ENCODE assay signal across 21 cellular contexts in the genomic region with DNA sequence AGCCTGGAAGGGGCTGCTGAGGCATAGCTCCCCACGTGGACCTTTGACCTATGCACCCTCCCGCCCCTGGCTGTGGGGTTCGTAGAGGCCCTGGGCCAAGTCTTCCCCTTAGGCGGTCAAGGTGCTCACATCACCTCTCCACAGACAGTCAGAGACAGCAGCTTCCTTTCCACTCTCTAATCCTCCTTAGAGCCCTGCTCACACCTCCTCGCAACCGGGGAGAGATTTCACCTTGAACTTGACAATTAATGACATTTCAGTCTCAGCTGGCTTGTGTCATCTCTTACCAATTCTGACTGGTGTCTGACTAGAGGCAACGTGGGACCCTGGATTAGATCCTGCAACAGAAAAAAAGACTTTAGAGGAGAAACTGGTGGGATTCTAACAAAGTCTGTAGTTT.
DNase-seq lines count a peak whose midpoint lies in the region; ATAC-seq and TF ChIP-seq lines count a peak whose summit lies in the region.
"Had no signal": no experiment of that assay in that cellular context is flagged by ENCODE, and none has a peak within 500 bp of the region (broad histone marks: within the 10 kb centered on the region; RNA-seq: fewer than 3 reads in every experiment).

No MANE protein-coding gene starts in this region.

- H3K27me3 Mint-ChIP-seq in activated naive CD4-positive, alpha-beta T cell treated with anti-CD3 and anti-CD28 coated beads, Interleukin-2, amount 50 U/mL, for 24 hours: no peaks in the 10 kb centered on the region
- no peaks in the 10 kb centered on the region for H3K27me3 Mint-ChIP-seq in activated naive CD8-positive, alpha-beta T cell treated with anti-CD3 and anti-CD28 coated beads, Interleukin-2, amount 50 U/mL, for 24 hours

- no peak overlapping the region for H3K4ac ChIP-seq in neuronal stem cell (ENCODE audit: low read length)

- H3K36me3 ChIP-seq in RWPE2 (ENCODE audit: low read depth): no peaks in the 10 kb centered on the region
- no peaks in the 10 kb centered on the region for H3K36me3 ChIP-seq in neuronal stem cell (replicated peaks in 1 of 2; ENCODE audit: control insufficient read depth in 2 of 2, insufficient read depth in 2 of 2, low read length in 2 of 2)
- no peaks in the 10 kb centered on the region for H3K36me3 ChIP-seq in H7 (replicated peaks; ENCODE audit: control insufficient read depth, insufficient read depth, low read length)

- H2AK5ac ChIP-seq in neuronal stem cell (ENCODE audit: low read depth, low read length): no peak overlapping the region

- peak overlapping the region; percentile 46 for H3K27ac Mint-ChIP-seq in activated naive CD4-positive, alpha-beta T cell treated with anti-CD3 and anti-CD28 coated beads, Interleukin-2, amount 50 U/mL, for 24 hours
- peak overlapping the region in 1 of 2 donors; percentile 71 for H3K27ac Mint-ChIP-seq in activated naive CD4-positive, alpha-beta T cell treated with anti-CD3 and anti-CD28 coated beads, Interleukin-2, amount 50 U/mL, for 72 hours
- peak overlapping the region; percentile 49 for H3K27ac Mint-ChIP-seq in activated naive CD8-positive, alpha-beta T cell treated with anti-CD3 and anti-CD28 coated beads, Interleukin-2, amount 50 U/mL, for 24 hours
- H3K27ac Mint-ChIP-seq: CD4-positive, CD25-positive, alpha-beta regulatory T cell; stimulated activated memory B cell treated with anti-CD40 and anti-IgM and Interleukin-4, amounts not matched to agents 10 μg/mL and 1 μg/mL and 100 μg/mL, for 72 hours had no signal

- H3K9me3 Mint-ChIP-seq in activated naive CD4-positive, alpha-beta T cell treated with anti-CD3 and anti-CD28 coated beads, Interleukin-2, amount 50 U/mL, for 24 hours: no peaks in the 10 kb centered on the region
- H3K9me3 Mint-ChIP-seq in activated naive CD4-positive, alpha-beta T cell treated with anti-CD3 and anti-CD28 coated beads, Interleukin-2, amount 50 U/mL, for 72 hours: peaks cover 0 to under 1% of the 10 kb centered on the region in 2 donors
- H3K9me3 Mint-ChIP-seq in activated naive CD8-positive, alpha-beta T cell treated with anti-CD3 and anti-CD28 coated beads, Interleukin-2, amount 50 U/mL, for 24 hours: peaks cover 4% of the 10 kb centered on the region

- peak overlapping the region; percentile 92 for H2BK120ac ChIP-seq in neuronal stem cell (ENCODE audit: low read depth, low read length)

- no peaks in the 10 kb centered on the region for H3K4me1 ChIP-seq in RWPE2 (ENCODE audit: insufficient read depth, poor library complexity, severe bottlenecking)
- H3K4me1 ChIP-seq in neuronal stem cell (ENCODE audit: control insufficient read depth in 2 of 2, insufficient read depth in 1 of 2, low read depth in 1 of 2, low read length in 2 of 2): peaks cover 14 to 15% of the 10 kb centered on the region in 2 donors

- DNase-seq in activated naive CD4-positive, alpha-beta T cell treated with anti-CD3 and anti-CD28 coated beads, Interleukin-2, amount 50 U/mL, for 72 hours (ENCODE audit: low spot score in 2 of 2): no peak
- DNase-seq in RWPE2 (ENCODE audit: low spot score): no peak
- no peak for DNase-seq in activated naive CD8-positive, alpha-beta T cell treated with anti-CD3 and anti-CD28 coated beads, Interleukin-2, amount 50 U/mL, for 24 hours
- DNase-seq in neuronal stem cell (ENCODE audit: low spot score): no peak
- DNase-seq in H7: no peak
- no peak for DNase-seq in NCI-H526 (lab: John Stamatoyannopoulos, UW)
- DNase-seq: activated CD4-positive, alpha-beta T cell treated with anti-CD3 and anti-CD28 coated beads for 4 hours; CD4-positive, CD25-positive, alpha-beta regulatory T cell; cerebellar nuclear complex; DMS53; hippocampal formation; KBM-7; left ventricle myocardium superior; NCI-H146; NCI-H2171 treated with DMSO at 0.1 percent for 48 hours had no signal

- peak overlapping the region; percentile 34 for H3K9ac ChIP-seq in neuronal stem cell (ENCODE audit: low read depth, low read length, poor library complexity)

- H2BK5ac ChIP-seq in neuronal stem cell (ENCODE audit: low read length): no peak overlapping the region

- peak overlapping the region; percentile 55 for H3K4me3 Mint-ChIP-seq in activated naive CD4-positive, alpha-beta T cell treated with anti-CD3 and anti-CD28 coated beads, Interleukin-2, amount 50 U/mL, for 24 hours
- H3K4me3 Mint-ChIP-seq in activated naive CD8-positive, alpha-beta T cell treated with anti-CD3 and anti-CD28 coated beads, Interleukin-2, amount 50 U/mL, for 24 hours: no peak overlapping the region
- H3K4me3 Mint-ChIP-seq: stimulated activated memory B cell treated with anti-CD40 and anti-IgM and Interleukin-4, amounts not matched to agents 10 μg/mL and 1 μg/mL and 100 μg/mL, for 72 hours had no signal

- H3K27me3 ChIP-seq in RWPE2 (ENCODE audit: insufficient read depth, poor library complexity, severe bottlenecking) (peaks cover 14% of the 10 kb centered on the region), neuronal stem cell (ENCODE audit: control insufficient read depth in 3 of 3, insufficient read depth in 3 of 3, low read depth in 1 of 3, low read length in 3 of 3) (no peaks in the 10 kb centered on the region), H7 (ENCODE audit: control insufficient read depth, insufficient read depth, low read length) (no peaks in the 10 kb centered on the region)

- no peak overlapping the region for H3K4me2 ChIP-seq in neuronal stem cell (ENCODE audit: insufficient read depth, low read length, poor library complexity, severe bottlenecking)

- no peaks in the 10 kb centered on the region for H3K9me3 ChIP-seq in RWPE2 (ENCODE audit: severe bottlenecking)
- peaks cover 2% of the 10 kb centered on the region in 2 donors for H3K9me3 ChIP-seq in neuronal stem cell (replicated peaks in 1 of 2; ENCODE audit: control insufficient read depth in 2 of 2, insufficient read depth in 1 of 2, low read depth in 1 of 2, low read length in 2 of 2)
- H3K9me3 ChIP-seq: mucosa of descending colon had no signal

- H3K14ac ChIP-seq in neuronal stem cell (ENCODE audit: low read length): no peak overlapping the region

- H2BK12ac ChIP-seq in neuronal stem cell (ENCODE audit: low read length): peak overlapping the region; percentile 60

- TF ChIP-seq CTCF in RWPE2 (IDR thresholded peaks at IDR 0.05; ENCODE audit: poor library complexity, severe bottlenecking): no peak

- no peak overlapping the region for H3K4me3 ChIP-seq in RWPE2 (ENCODE audit: severe bottlenecking)
- no peak overlapping the region for H3K4me3 ChIP-seq in neuronal stem cell (ENCODE audit: low read length in 2 of 2)
- H3K4me3 ChIP-seq in H7 (ENCODE audit: insufficient read depth, low read depth, low read length): no peak overlapping the region
- H3K4me3 ChIP-seq: mucosa of descending colon, skin epidermis had no signal

- no peak overlapping the region for H4K91ac ChIP-seq in neuronal stem cell (ENCODE audit: low read depth, low read length, poor library complexity)

- H3K18ac ChIP-seq in neuronal stem cell (ENCODE audit: low read length): peak overlapping the region; percentile 60

- no peaks in the 10 kb centered on the region for H3K79me1 ChIP-seq in neuronal stem cell (ENCODE audit: low read depth, low read length)

- no CpG with 5 or more reads among the region's 7 CpGs for WGBS in neuronal stem cell (ENCODE audit: extremely low coverage in 2 of 2, insufficient read length in 2 of 2, insufficient replicate concordance in 1 of 2), 2 donors

- no peak for ATAC-seq in activated naive CD4-positive, alpha-beta T cell treated with anti-CD3 and anti-CD28 coated beads, Interleukin-2, amount 50 U/mL, for 72 hours
- ATAC-seq in RWPE2 (ENCODE audit: low read depth): 0 out of 3 replicates have a peak, but pooled peaks have one; percentile 12
- no peak for ATAC-seq in activated naive CD8-positive, alpha-beta T cell treated with anti-CD3 and anti-CD28 coated beads, Interleukin-2, amount 50 U/mL, for 24 hours
- ATAC-seq in activated CD4-positive, CD25-positive, alpha-beta regulatory T cell treated with anti-CD3 and anti-CD28 coated beads, Interleukin-2, amount 50 U/mL, for 24 hours: no peak
- ATAC-seq: esophagus mucosa, mucosa of descending colon had no signal

- peak overlapping the region; percentile 63 for H2AFZ ChIP-seq in neuronal stem cell (ENCODE audit: low read length)

- peak overlapping the region; percentile 98 for H3K23ac ChIP-seq in neuronal stem cell (ENCODE audit: low read depth, low read length, poor library complexity)

- no peak overlapping the region for H3K27ac ChIP-seq in RWPE2 (ENCODE audit: poor library complexity, severe bottlenecking)
- H3K27ac ChIP-seq in neuronal stem cell (replicated peaks; ENCODE audit: low read length): no peak overlapping the region

- no peaks in the 10 kb centered on the region for H3K36me3 Mint-ChIP-seq in activated naive CD4-positive, alpha-beta T cell treated with anti-CD3 and anti-CD28 coated beads, Interleukin-2, amount 50 U/mL, for 24 hours
- peaks cover 4% of the 10 kb centered on the region in 2 donors for H3K36me3 Mint-ChIP-seq in activated naive CD4-positive, alpha-beta T cell treated with anti-CD3 and anti-CD28 coated beads, Interleukin-2, amount 50 U/mL, for 72 hours
- H3K36me3 Mint-ChIP-seq in activated naive CD8-positive, alpha-beta T cell treated with anti-CD3 and anti-CD28 coated beads, Interleukin-2, amount 50 U/mL, for 24 hours (ENCODE audit: low read depth): no peaks in the 10 kb centered on the region
- H3K36me3 Mint-ChIP-seq: CD4-positive, CD25-positive, alpha-beta regulatory T cell had no signal

- H4K8ac ChIP-seq in neuronal stem cell (ENCODE audit: low read depth, low read length): no peak overlapping the region

- H2BK15ac ChIP-seq in neuronal stem cell (ENCODE audit: low read length): no peak overlapping the region

- H3K4me1 Mint-ChIP-seq in activated naive CD4-positive, alpha-beta T cell treated with anti-CD3 and anti-CD28 coated beads, Interleukin-2, amount 50 U/mL, for 24 hours: peaks cover 20% of the 10 kb centered on the region
- H3K4me1 Mint-ChIP-seq in activated naive CD8-positive, alpha-beta T cell treated with anti-CD3 and anti-CD28 coated beads, Interleukin-2, amount 50 U/mL, for 24 hours: peaks cover 17% of the 10 kb centered on the region
